ENCODE assay signal across 13 cellular contexts in the genomic region with DNA sequence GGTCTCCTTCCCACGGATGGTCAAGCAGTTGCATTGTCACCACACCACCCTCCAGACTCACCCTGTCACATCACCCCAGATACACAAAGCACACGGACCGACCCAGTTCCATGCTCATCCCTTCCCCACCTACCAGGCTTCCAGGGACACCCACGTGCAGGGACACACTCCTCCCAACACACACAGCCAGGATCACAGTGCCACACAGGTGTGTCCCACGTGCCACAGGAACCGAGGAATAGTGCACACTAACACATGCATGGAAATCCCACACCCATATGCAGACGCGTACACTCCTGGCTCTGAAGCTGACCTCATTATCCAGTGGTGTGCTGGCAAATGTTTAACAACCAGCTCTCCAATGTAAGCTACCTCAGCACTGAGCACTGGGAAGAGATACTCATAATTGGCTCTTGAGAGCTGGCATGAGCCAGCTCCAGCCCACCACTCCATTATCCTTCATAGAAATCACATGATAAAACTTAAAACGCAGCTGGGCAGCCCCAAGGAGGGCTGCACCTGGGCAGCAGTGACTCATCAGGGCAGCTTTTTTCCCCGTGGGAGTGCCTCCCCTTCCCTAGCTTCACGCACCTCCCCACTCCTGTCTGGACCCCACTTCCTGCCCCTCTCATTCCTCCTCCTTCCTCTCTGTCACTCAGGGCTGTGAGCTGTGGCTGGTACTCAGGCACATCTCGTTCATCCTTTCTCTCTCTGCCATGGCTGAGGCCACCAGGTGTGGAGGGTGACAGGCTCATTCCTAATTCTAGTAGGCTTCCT. TPM values are rescaled to one million over a fixed set of nuclear protein-coding genes. Genes with fewer than 3 reads are reported as not detected.
DNase-seq lines count a peak whose midpoint lies in the region; ATAC-seq, FAIRE-seq and TF ChIP-seq lines count a peak whose summit lies in the region.
"Had no signal": no experiment of that assay in that cellular context is flagged by ENCODE, and none has a peak within 500 bp of the region (broad histone marks: within the 10 kb centered on the region; RNA-seq: fewer than 3 reads in every experiment).

No MANE protein-coding gene starts in this region.

- BruUV-seq in Panc1 (replicated peaks; lab: Mats Ljungman, UMichigan): no TSS peak

- H3K4me3 ChIP-seq in Panc1 (ENCODE audit: low read depth in 2 of 2, low read length in 2 of 2): no peak overlapping the region
- no peak overlapping the region for H3K4me3 ChIP-seq in bronchial epithelial cell (ENCODE audit: low read depth, low read length)
- no peak overlapping the region for H3K4me3 ChIP-seq in esophagus squamous epithelium
- H3K4me3 ChIP-seq: sigmoid colon had no signal

- POLR2A ChIA-PET in Panc1 (lab: Charles Lee): no interaction called here

- no peaks in the 10 kb centered on the region for H3K9me3 Mint-ChIP-seq in stimulated activated naive CD8-positive, alpha-beta T cell treated with anti-CD3 and anti-CD28 coated beads, Interleukin-15, amount 100 ng/mL, for 72 hours
- H3K9me3 Mint-ChIP-seq: CD4-positive, alpha-beta T cell had no signal

- CTCF ChIA-PET in Panc1 (lab: Charles Lee): interaction anchor here (0.9 kb wide), 1 partner anchor 84 kb away, joined by 3 read pairs; no protein-coding TSS in a partner anchor

- H3K4me3 Mint-ChIP-seq in stimulated activated naive CD8-positive, alpha-beta T cell treated with anti-CD3 and anti-CD28 coated beads, Interleukin-15, amount 100 ng/mL, for 72 hours: peak overlapping the region; percentile 71 to 77
- H3K4me3 Mint-ChIP-seq: brain; CD4-positive, alpha-beta T cell had no signal

- H3K4me1 Mint-ChIP-seq in stimulated activated naive CD8-positive, alpha-beta T cell treated with anti-CD3 and anti-CD28 coated beads, Interleukin-15, amount 100 ng/mL, for 72 hours: peaks cover 100% of the 10 kb centered on the region

- H3K36me3 ChIP-seq in Panc1 (ENCODE audit: control insufficient read depth, insufficient read depth, low read length): no peaks in the 10 kb centered on the region
- H3K36me3 ChIP-seq in bronchial epithelial cell (ENCODE audit: control insufficient read depth, insufficient read depth, low read length): no peaks in the 10 kb centered on the region
- H3K36me3 ChIP-seq in esophagus squamous epithelium: no peaks in the 10 kb centered on the region
- H3K36me3 ChIP-seq: sigmoid colon had no signal

- WGBS in esophagus squamous epithelium, 2 donors: 28 to 35% methylated on average over 11 to 12 of the region's 12 CpGs

- TF ChIP-seq CTCF in Panc1 (IDR thresholded peaks at IDR 0.05) (no peak), bronchial epithelial cell (IDR thresholded peaks at IDR 0.05; ENCODE audit: insufficient read depth, low read length, severe bottlenecking) (no peak), esophagus squamous epithelium (IDR thresholded peaks at IDR 0.05) (no peak)

- H3K4me1 ChIP-seq in Panc1 (ENCODE audit: control insufficient read depth, insufficient read depth, low read length) (peaks cover 3% of the 10 kb centered on the region; the same call in 1 of the 2 replicates), esophagus squamous epithelium (peaks cover 10 to 24% (median 12%) of the 10 kb centered on the region in 3 donors)

- intact Hi-C loops in Panc1 (cut with micrococcal nuclease; ENCODE audit: unreplicated experiment) (no loop called here), esophagus squamous epithelium (cut with DNase I) (loop anchor here (10.0 kb wide), 1 partner anchor 77 kb away; no protein-coding TSS in a partner anchor)

- DNase-seq in activated T-cell treated with anti-CD3 and anti-CD28 coated beads for 4 hours (peak; percentile 61), Panc1 (ENCODE audit: low read depth, low spot score) (no peak), bronchial epithelial cell (ENCODE audit: low read depth) (no peak), SKM-1 treated with dmso at 0.1 percent for 144 hours (lab: John Stamatoyannopoulos, UW; ENCODE audit: unreplicated experiment) (no peak), esophagus squamous epithelium (lab: John Stamatoyannopoulos, UW) (no peak)
- no peak for DNase-seq in activated T-cell treated with anti-CD3 and anti-CD28 coated beads, Interleukin-2, amount 50 U/mL, for 1 hour
- DNase-seq in stimulated activated naive CD8-positive, alpha-beta T cell treated with anti-CD3 and anti-CD28 coated beads, Interleukin-15, amount 100 ng/mL, for 72 hours: peak in 1 of 2 donors; percentile 35
- DNase-seq: NCI-H446 treated with DMSO at 0.1 percent for 48 hours, sigmoid colon had no signal

- FAIRE-seq in bronchial epithelial cell (lab: Jason Lieb, UNC): peak; percentile 13

- in situ Hi-C loops in Panc1 (cut with HindIII; ENCODE audit: low pct_unique_long_range_greater_than_20kb, low sequenced_read_pairs): no loop called here

- peak; percentile 25; the same call in 1 of the 2 replicates for ATAC-seq in Panc1
- no peak for ATAC-seq in stimulated activated naive CD8-positive, alpha-beta T cell treated with anti-CD3 and anti-CD28 coated beads, Interleukin-15, amount 100 ng/mL, for 72 hours
- no peak for ATAC-seq in HG03097 (IDR thresholded peaks at IDR 0.05; ENCODE audit: low FRiP score, unreplicated experiment)

- H3K27ac Mint-ChIP-seq in stimulated activated naive CD8-positive, alpha-beta T cell treated with anti-CD3 and anti-CD28 coated beads, Interleukin-15, amount 100 ng/mL, for 72 hours: peak overlapping the region; percentile 96 to 98
- H3K27ac Mint-ChIP-seq: CD4-positive, alpha-beta T cell had no signal

- no peak overlapping the region for H3K27ac ChIP-seq in Panc1 (ENCODE audit: low read length)
- H3K27ac ChIP-seq in esophagus squamous epithelium: no peak overlapping the region
- H3K27ac ChIP-seq: sigmoid colon had no signal

- no peak for TF ChIP-seq POLR2A in esophagus squamous epithelium (IDR thresholded peaks at IDR 0.05)

- no peaks in the 10 kb centered on the region; the same call in 1 of the 2 replicates for H3K27me3 ChIP-seq in Panc1 (ENCODE audit: control insufficient read depth, insufficient read depth, low read length)
- peaks cover 38% of the 10 kb centered on the region for H3K27me3 ChIP-seq in bronchial epithelial cell (ENCODE audit: control insufficient read depth, insufficient read depth, low read length)
- peaks cover 0 to 81% (median 8%) of the 10 kb centered on the region in 4 donors for H3K27me3 ChIP-seq in esophagus squamous epithelium

- H3K27me3 Mint-ChIP-seq in stimulated activated naive CD8-positive, alpha-beta T cell treated with anti-CD3 and anti-CD28 coated beads, Interleukin-15, amount 100 ng/mL, for 72 hours: no peaks in the 10 kb centered on the region

- H3K9me3 ChIP-seq in Panc1 (ENCODE audit: control insufficient read depth, insufficient read depth, low read depth, low read length) (no peaks in the 10 kb centered on the region), esophagus squamous epithelium (no peaks in the 10 kb centered on the region)
- H3K9me3 ChIP-seq: sigmoid colon had no signal

RNA-seq across cellular contexts. Expression of gene TBX21, which starts 15.0 kb away (rescaled TPM):
- total RNA-seq in Panc1 (2021; ENCODE audit: unreplicated experiment) (0.10 TPM), bronchial epithelial cell (not detected in 2 replicates), esophagus squamous epithelium (1 to 10 TPM in 3 of 4 donors, not detected in 1; 1.1 to 4.5 (median 2.9) TPM)
- polyA plus RNA-seq in Panc1 (2012; ENCODE audit: insufficient read length): not detected
- total RNA-seq: lung microvascular endothelial cell had no signal

RNA-seq across cellular contexts. Expression of gene TBKBP1, which starts 24.1 kb away (rescaled TPM):
- total RNA-seq in Panc1 (2021; ENCODE audit: unreplicated experiment) (12.0 TPM), bronchial epithelial cell (6.3 and 9.1 TPM in 2 replicates), esophagus squamous epithelium (10 to 100 TPM in 2 of 4 donors, 1 to 10 TPM in 2; 3.1 to 12.7 (median 7.9) TPM)
- 18.5 TPM for polyA plus RNA-seq in Panc1 (2012; ENCODE audit: insufficient read length)
